In genomic region chr13:29504691-29505090, GRCh38 we compare ENCODE assay signal across 21 cellular contexts.
DNase-seq lines count a peak whose midpoint lies in the region; ATAC-seq and TF ChIP-seq lines count a peak whose summit lies in the region.
"Had no signal": no experiment of that assay in that cellular context is flagged by ENCODE, and none has a peak within 500 bp of the region (broad histone marks: within the 10 kb centered on the region; RNA-seq: fewer than 3 reads in every experiment).

No MANE protein-coding gene starts in this region.

- peaks cover 14% of the 10 kb centered on the region for H3K4me1 ChIP-seq in Caco-2
- H3K4me1 ChIP-seq in spleen, result peaks cover 0 to 12% (median 10%) of the 10 kb centered on the region in 6 donors

- TF ChIP-seq CTCF in Caco-2 (IDR thresholded peaks at IDR 0.05; ENCODE audit: insufficient read depth in 1 of 2, low read depth in 1 of 2, low read length in 1 of 2, severe bottlenecking in 1 of 2, unreplicated experiment in 1 of 2) (no peak), spleen (IDR thresholded peaks at IDR 0.05 in 8 of 11, conservative IDR thresholded peaks at IDR 0.05 in 3 of 11) (no peak)

- H3K27ac ChIP-seq in spleen, result no peak overlapping the region
- H3K27ac ChIP-seq: 22Rv1; A549; BLaER1 treated with 17β-estradiol and CSF1 and Interleukin-3, amounts not matched to agents 10 nM and 100 nM; C4-2B had no signal

- no peak for ATAC-seq in activated naive CD8-positive, alpha-beta T cell treated with anti-CD3 and anti-CD28 coated beads, Interleukin-2, amount 50 U/mL, for 24 hours
- no peak for ATAC-seq in GM21515 (IDR thresholded peaks at IDR 0.05; ENCODE audit: unreplicated experiment)
- ATAC-seq: A549; CD8-positive, alpha-beta T cell; GM12878 had no signal

- H3K4me3 Mint-ChIP-seq in activated naive CD8-positive, alpha-beta T cell treated with anti-CD3 and anti-CD28 coated beads, Interleukin-2, amount 50 U/mL, for 24 hours, result no peak overlapping the region
- H3K4me3 Mint-ChIP-seq in activated naive CD8-positive, alpha-beta T cell treated with anti-CD3 and anti-CD28 coated beads for 36 hours, result no peak overlapping the region
- no peak overlapping the region for H3K4me3 Mint-ChIP-seq in Caco-2 (ENCODE audit: unreplicated experiment)
- H3K4me3 Mint-ChIP-seq: B cell; CD4-positive, alpha-beta T cell; CD8-positive, alpha-beta T cell had no signal

- no peak for TF ChIP-seq POLR2A in spleen (IDR thresholded peaks at IDR 0.05)

- no peaks in the 10 kb centered on the region for H3K36me3 ChIP-seq in Caco-2 (ENCODE audit: control insufficient read depth, insufficient read depth, low read length)
- no peaks in the 10 kb centered on the region for H3K36me3 ChIP-seq in spleen

- POLR2A ChIA-PET in Caco-2 (lab: Charles Lee), result no interaction called here

- 92 to 98% (median 95%) methylated on average over 15 of the region's 15 CpGs for WGBS in spleen, 5 donors

- peaks cover 3% of the 10 kb centered on the region for H3K36me3 Mint-ChIP-seq in activated naive CD8-positive, alpha-beta T cell treated with anti-CD3 and anti-CD28 coated beads, Interleukin-2, amount 50 U/mL, for 24 hours (ENCODE audit: low read depth)
- peaks cover 11% of the 10 kb centered on the region for H3K36me3 Mint-ChIP-seq in activated naive CD8-positive, alpha-beta T cell treated with anti-CD3 and anti-CD28 coated beads for 36 hours
- peaks cover 71% of the 10 kb centered on the region for H3K36me3 Mint-ChIP-seq in Caco-2 (ENCODE audit: insufficient read depth, unreplicated experiment)
- H3K36me3 Mint-ChIP-seq: CD8-positive, alpha-beta T cell had no signal

- peak overlapping the region; percentile 18 for H3K27ac Mint-ChIP-seq in activated naive CD8-positive, alpha-beta T cell treated with anti-CD3 and anti-CD28 coated beads, Interleukin-2, amount 50 U/mL, for 24 hours
- H3K27ac Mint-ChIP-seq in activated naive CD8-positive, alpha-beta T cell treated with anti-CD3 and anti-CD28 coated beads for 36 hours, result no peak overlapping the region
- H3K27ac Mint-ChIP-seq in Caco-2 (ENCODE audit: unreplicated experiment), result peak overlapping the region; percentile 37
- H3K27ac Mint-ChIP-seq: B cell; CD4-positive, alpha-beta T cell; CD8-positive, alpha-beta T cell had no signal

- peaks cover 22% of the 10 kb centered on the region for H3K27me3 Mint-ChIP-seq in activated naive CD8-positive, alpha-beta T cell treated with anti-CD3 and anti-CD28 coated beads, Interleukin-2, amount 50 U/mL, for 24 hours
- peaks cover 25% of the 10 kb centered on the region for H3K27me3 Mint-ChIP-seq in activated naive CD8-positive, alpha-beta T cell treated with anti-CD3 and anti-CD28 coated beads for 36 hours
- H3K27me3 Mint-ChIP-seq in Caco-2 (ENCODE audit: insufficient read depth, unreplicated experiment), result peaks cover 3% of the 10 kb centered on the region

- CTCF ChIA-PET in Caco-2 (lab: Charles Lee), result interaction anchor here (0.6 kb wide), 1 partner anchor 33 kb away, joined by 3 read pairs; no protein-coding TSS in a partner anchor

- BruUV-seq in Caco-2 (replicated peaks; lab: Mats Ljungman, UMichigan), result no TSS peak

- no peaks in the 10 kb centered on the region for H3K9me3 Mint-ChIP-seq in activated naive CD8-positive, alpha-beta T cell treated with anti-CD3 and anti-CD28 coated beads, Interleukin-2, amount 50 U/mL, for 24 hours
- no peaks in the 10 kb centered on the region for H3K9me3 Mint-ChIP-seq in activated naive CD8-positive, alpha-beta T cell treated with anti-CD3 and anti-CD28 coated beads for 36 hours
- no peaks in the 10 kb centered on the region for H3K9me3 Mint-ChIP-seq in Caco-2 (ENCODE audit: unreplicated experiment)
- H3K9me3 Mint-ChIP-seq: CD4-positive, alpha-beta T cell; CD8-positive, alpha-beta T cell had no signal

- H3K9me3 ChIP-seq in Caco-2 (no peaks in the 10 kb centered on the region), spleen (no peaks in the 10 kb centered on the region)
- H3K9me3 ChIP-seq: A549; BLaER1 treated with 17β-estradiol and CSF1 and Interleukin-3, amounts not matched to agents 10 nM and 100 nM had no signal

- H3K4me3 ChIP-seq in Caco-2 (ENCODE audit: low read depth, low read length), result no peak overlapping the region
- no peak overlapping the region for H3K4me3 ChIP-seq in spleen
- H3K4me3 ChIP-seq: A549; BLaER1 treated with 17β-estradiol and CSF1 and Interleukin-3, amounts not matched to agents 10 nM and 100 nM; GM12878 had no signal

- H3K4me1 Mint-ChIP-seq in activated naive CD8-positive, alpha-beta T cell treated with anti-CD3 and anti-CD28 coated beads, Interleukin-2, amount 50 U/mL, for 24 hours, result no peaks in the 10 kb centered on the region
- H3K4me1 Mint-ChIP-seq in activated naive CD8-positive, alpha-beta T cell treated with anti-CD3 and anti-CD28 coated beads for 36 hours, result no peaks in the 10 kb centered on the region
- H3K4me1 Mint-ChIP-seq in Caco-2 (ENCODE audit: low read depth, unreplicated experiment), result peaks cover 15% of the 10 kb centered on the region

- DNase-seq in activated naive CD8-positive, alpha-beta T cell treated with anti-CD3 and anti-CD28 coated beads, Interleukin-2, amount 50 U/mL, for 24 hours, result no peak
- DNase-seq in activated naive CD8-positive, alpha-beta T cell treated with anti-CD3 and anti-CD28 coated beads for 36 hours, result no peak
- DNase-seq in Caco-2, result no peak
- peak; percentile 73 for DNase-seq in spleen
- DNase-seq: AML-193; CD4-positive, alpha-beta T cell; CD8-positive, alpha-beta T cell; DMS 273 treated with DMSO at 0.1 percent for 48 hours; DMS153; DMS53; DMS79; DND-41; EL; GDM1 had no signal

- intact Hi-C loops in Caco-2 (cut with micrococcal nuclease; ENCODE audit: unreplicated experiment), result loop anchor here (5.0 kb wide), 1 partner anchor 88 kb away; no protein-coding TSS in a partner anchor
- intact Hi-C loops in spleen (cut with DNase I; ENCODE audit: low total_unique reads), result loop anchor here (5.0 kb wide), 2 partner anchors 203 to 613 kb away; no protein-coding TSS in a partner anchor

- H3K27me3 ChIP-seq in Caco-2 (replicated peaks; ENCODE audit: control insufficient read depth, insufficient read depth, low read length), result no peaks in the 10 kb centered on the region
- peaks cover 0 to 38% (median 4%) of the 10 kb centered on the region in 7 donors for H3K27me3 ChIP-seq in spleen (replicated peaks in 1 of 7)
- H3K27me3 ChIP-seq: BLaER1 treated with 17β-estradiol and CSF1 and Interleukin-3, amounts not matched to agents 10 nM and 100 nM had no signal
